In genomic region chr2:38892819-38893218, GRCh38 we compare ENCODE assay signal across 19 cellular contexts. TPM values are rescaled to one million over a fixed set of nuclear protein-coding genes. Genes with fewer than 3 reads are reported as not detected.
DNase-seq lines count a peak whose midpoint lies in the region; ATAC-seq, FAIRE-seq and TF ChIP-seq lines count a peak whose summit lies in the region.
"Had no signal": no experiment of that assay in that cellular context is flagged by ENCODE, and none has a peak within 500 bp of the region (broad histone marks: within the 10 kb centered on the region; RNA-seq: fewer than 3 reads in every experiment).

No MANE protein-coding gene starts in this region.

- TF ChIP-seq POLR2A in GM12891 (IDR thresholded peaks at IDR 0.05; ENCODE audit: low read depth, low read length) = no peak

- peak; percentile 53 to 55 for ATAC-seq in activated CD4-positive, CD25-positive, alpha-beta regulatory T cell treated with anti-CD3 and anti-CD28 coated beads, Interleukin-2, amount 50 U/mL, for 24 hours
- ATAC-seq in HG03571 (IDR thresholded peaks at IDR 0.05; ENCODE audit: unreplicated experiment) (no peak), HG02610 (IDR thresholded peaks at IDR 0.05; ENCODE audit: unreplicated experiment) (no peak)
- ATAC-seq: GM12878, Panc1 had no signal

- no peak for FAIRE-seq in GM12891 (lab: Jason Lieb, UNC)
- FAIRE-seq: G401.6, GM12878, GM18507 had no signal

- no peak for DNase-seq in activated CD4-positive, CD25-positive, alpha-beta regulatory T cell treated with anti-CD3 and anti-CD28 coated beads, Interleukin-2, amount 50 U/mL, for 72 hours
- DNase-seq in GM12891 (ENCODE audit: insufficient read length, low spot score) = no peak
- peak; percentile 48 for DNase-seq in NCI-H82 (lab: John Stamatoyannopoulos, UW)
- DNase-seq in kidney tubule cell (ENCODE audit: low spot score) = peak; percentile 10
- no peak for DNase-seq in T-helper 2 cell
- DNase-seq: DMS79 treated with DMSO at 0.1 percent for 48 hours, GOT3, Kasumi-1, NCI-H1417, NCI-H187 treated with DMSO at 0.1 percent for 48 hours, NCI-H2171, NCI-H446 had no signal

TF ChIP-seq in GM12891, 5 proteins besides CTCF, POLR2A, EP300 and RAD21:
- TF ChIP-seq SPI1 (IDR thresholded peaks at IDR 0.05; ENCODE audit: low read depth, low read length) (peak; percentile 31; the same call in 1 of the 2 replicates), PAX5 (IDR thresholded peaks at IDR 0.05; ENCODE audit: insufficient read depth, low read length, severe bottlenecking) (no peak)

RNA-seq across cellular contexts. Expression of gene ARHGEF33, which starts 3.1 kb away (rescaled TPM):
- polyA plus RNA-seq in GM12891 (2012; ENCODE audit: low read depth, missing spikeins) = 0.09 TPM

RNA-seq across cellular contexts. Expression of gene MORN2, which starts 17.0 kb away (rescaled TPM):
- 12.4 TPM for polyA plus RNA-seq in GM12891 (2012; ENCODE audit: low read depth, missing spikeins)

RNA-seq across cellular contexts. Expression of gene DHX57, which starts 17.1 kb away (rescaled TPM):
- polyA plus RNA-seq in GM12891 (2012; ENCODE audit: low read depth, missing spikeins) = 7.6 TPM

Comparison
In these comparisons a context has a peak if more than half of its experiments do, and no peak if none do; other contexts are left out.
1. ATAC-seq: peak in activated CD4-positive, CD25-positive, alpha-beta regulatory T cell treated with anti-CD3 and anti-CD28 coated beads, Interleukin-2, amount 50 U/mL, for 24 hours (2 of 2); none in HG03571 (single experiment) and HG02610 (single experiment).
2. DNase-seq: peak in NCI-H82 (single experiment) and kidney tubule cell (single experiment); none in activated CD4-positive, CD25-positive, alpha-beta regulatory T cell treated with anti-CD3 and anti-CD28 coated beads, Interleukin-2, amount 50 U/mL, for 72 hours (single experiment), GM12891 (single experiment) and T-helper 2 cell (0 of 5).